1 cellular context compared by ENCODE assay signal in the genomic region with DNA sequence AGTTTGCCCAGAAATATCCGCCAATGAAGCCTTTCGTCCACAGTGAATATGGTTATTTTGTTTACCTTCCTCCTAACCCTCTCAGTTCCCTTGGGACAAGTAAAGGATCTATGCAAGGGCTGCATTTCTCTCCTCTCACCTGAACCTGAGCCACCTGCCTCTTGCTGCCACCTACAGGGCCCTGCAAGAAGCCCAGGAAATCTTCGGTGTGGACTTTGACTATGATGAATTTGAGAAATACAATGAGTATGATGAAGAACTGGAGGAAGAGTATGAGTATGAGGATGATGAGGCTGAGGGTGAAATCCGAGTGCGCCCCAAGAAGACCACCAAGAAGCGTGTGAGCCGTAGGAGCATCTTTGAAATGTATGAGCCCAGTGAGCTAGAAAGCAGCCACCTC.
TF ChIP-seq lines count a peak whose summit lies in the region.

No MANE protein-coding gene starts in this region.

TF ChIP-seq in Ishikawa, 13 proteins besides CTCF, POLR2A, EP300 and RAD21 (continued from another document):
- TF ChIP-seq, protein P1, sequence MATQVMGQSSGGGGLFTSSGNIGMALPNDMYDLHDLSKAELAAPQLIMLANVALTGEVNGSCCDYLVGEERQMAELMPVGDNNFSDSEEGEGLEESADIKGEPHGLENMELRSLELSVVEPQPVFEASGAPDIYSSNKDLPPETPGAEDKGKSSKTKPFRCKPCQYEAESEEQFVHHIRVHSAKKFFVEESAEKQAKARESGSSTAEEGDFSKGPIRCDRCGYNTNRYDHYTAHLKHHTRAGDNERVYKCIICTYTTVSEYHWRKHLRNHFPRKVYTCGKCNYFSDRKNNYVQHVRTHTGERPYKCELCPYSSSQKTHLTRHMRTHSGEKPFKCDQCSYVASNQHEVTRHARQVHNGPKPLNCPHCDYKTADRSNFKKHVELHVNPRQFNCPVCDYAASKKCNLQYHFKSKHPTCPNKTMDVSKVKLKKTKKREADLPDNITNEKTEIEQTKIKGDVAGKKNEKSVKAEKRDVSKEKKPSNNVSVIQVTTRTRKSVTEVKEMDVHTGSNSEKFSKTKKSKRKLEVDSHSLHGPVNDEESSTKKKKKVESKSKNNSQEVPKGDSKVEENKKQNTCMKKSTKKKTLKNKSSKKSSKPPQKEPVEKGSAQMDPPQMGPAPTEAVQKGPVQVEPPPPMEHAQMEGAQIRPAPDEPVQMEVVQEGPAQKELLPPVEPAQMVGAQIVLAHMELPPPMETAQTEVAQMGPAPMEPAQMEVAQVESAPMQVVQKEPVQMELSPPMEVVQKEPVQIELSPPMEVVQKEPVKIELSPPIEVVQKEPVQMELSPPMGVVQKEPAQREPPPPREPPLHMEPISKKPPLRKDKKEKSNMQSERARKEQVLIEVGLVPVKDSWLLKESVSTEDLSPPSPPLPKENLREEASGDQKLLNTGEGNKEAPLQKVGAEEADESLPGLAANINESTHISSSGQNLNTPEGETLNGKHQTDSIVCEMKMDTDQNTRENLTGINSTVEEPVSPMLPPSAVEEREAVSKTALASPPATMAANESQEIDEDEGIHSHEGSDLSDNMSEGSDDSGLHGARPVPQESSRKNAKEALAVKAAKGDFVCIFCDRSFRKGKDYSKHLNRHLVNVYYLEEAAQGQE (IDR thresholded peaks at IDR 0.05; ENCODE audit: low read depth) = no peak
- TF ChIP-seq ZBTB7A (IDR thresholded peaks at IDR 0.05; ENCODE audit: low read depth) = no peak
- no peak for TF ChIP-seq TEAD4 (IDR thresholded peaks at IDR 0.05)
- TF ChIP-seq TCF12 (IDR thresholded peaks at IDR 0.05; ENCODE audit: low read depth) = no peak
